ENCODE assay signal across 14 cellular contexts in the genomic region with DNA sequence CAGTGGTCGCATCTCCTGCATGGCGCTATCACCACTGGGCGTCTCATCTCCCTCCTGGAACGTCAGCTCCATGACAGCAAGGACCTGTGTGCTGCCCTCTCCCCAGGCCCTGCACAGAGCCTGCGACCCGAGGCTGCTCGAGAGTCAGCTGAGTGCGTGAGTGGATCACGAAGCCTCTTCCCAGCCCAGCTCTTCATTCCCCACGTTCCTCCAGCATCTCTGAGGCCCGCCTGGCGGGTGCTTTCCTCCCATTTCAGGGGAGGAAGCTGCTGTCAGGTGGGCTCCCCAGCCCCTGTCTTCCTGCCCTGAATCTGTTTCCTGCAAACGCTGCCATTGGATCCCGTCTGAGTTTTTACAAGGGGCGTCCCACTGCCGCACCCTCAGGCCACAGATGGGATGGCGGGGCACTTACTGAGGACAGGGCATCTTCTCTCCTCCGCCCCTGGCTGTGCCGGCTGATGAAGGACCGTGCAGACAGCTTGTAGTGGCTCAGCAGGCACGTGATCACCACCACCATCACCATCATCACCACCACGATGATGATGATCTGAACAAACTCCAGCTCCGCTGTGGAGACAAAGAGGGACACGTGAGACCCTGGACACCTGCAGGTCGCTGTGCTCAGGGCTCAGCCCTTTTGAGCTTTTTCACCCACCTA. TPM values are rescaled to one million over a fixed set of nuclear protein-coding genes. Genes with fewer than 3 reads are reported as not detected.
DNase-seq lines count a peak whose midpoint lies in the region; ATAC-seq and TF ChIP-seq lines count a peak whose summit lies in the region.
"Had no signal": no experiment of that assay in that cellular context is flagged by ENCODE, and none has a peak within 500 bp of the region (broad histone marks: within the 10 kb centered on the region; RNA-seq: fewer than 3 reads in every experiment).

No MANE protein-coding gene starts in this region.

- POLR2A ChIA-PET in MCF 10A (lab: Yijun Ruan, JAX) = interaction anchor here (0.7 to 0.9 kb wide), 2 partner anchors 28 to 49 kb away, joined by 3 read pairs; no protein-coding TSS in a partner anchor
- POLR2A ChIA-PET in naive thymus-derived CD4-positive, alpha-beta T cell (lab: Charles Lee) = interaction anchor here (0.7 to 1.4 kb wide), 2 partner anchors 17 to 267 kb away, joined by 3 to 5 read pairs; no protein-coding TSS in a partner anchor
- POLR2A ChIA-PET in PC-9 (lab: Charles Lee; ENCODE audit: unreplicated experiment) = no interaction called here

- peaks cover 18% of the 10 kb centered on the region for H3K36me3 ChIP-seq in mammary epithelial cell (ENCODE audit: insufficient read depth, low read length)
- H3K36me3 ChIP-seq in naive thymus-derived CD4-positive, alpha-beta T cell (ENCODE audit: control insufficient read depth in 2 of 3, insufficient read depth in 3 of 3, low read length in 3 of 3) = no peaks in the 10 kb centered on the region
- H3K36me3 ChIP-seq in uterus = no peaks in the 10 kb centered on the region
- H3K36me3 ChIP-seq in PC-9 (ENCODE audit: low read depth) = peaks cover 18% of the 10 kb centered on the region
- H3K36me3 ChIP-seq: right lobe of liver had no signal

- TF ChIP-seq CTCF in MCF 10A (IDR thresholded peaks at IDR 0.05; ENCODE audit: unreplicated experiment) (no peak), mammary epithelial cell (conservative IDR thresholded peaks at IDR 0.05 in 1 of 2, IDR thresholded peaks at IDR 0.05 in 1 of 2; ENCODE audit: extremely low read depth in 1 of 2, insufficient read depth in 1 of 2, low read depth in 1 of 2, low read length in 2 of 2) (no peak), coronary artery (IDR thresholded peaks at IDR 0.05) (no peak), uterus (IDR thresholded peaks at IDR 0.05) (no peak), PC-9 (conservative IDR thresholded peaks at IDR 0.05) (no peak)

- H3K4me3 Mint-ChIP-seq in MCF 10A (ENCODE audit: unreplicated experiment) = no peak overlapping the region
- peak overlapping the region in 3 of 10 donors; percentile 29 to 75 (median 72) for H3K4me3 Mint-ChIP-seq in naive thymus-derived CD4-positive, alpha-beta T cell

- H3K9me3 ChIP-seq in mammary epithelial cell (replicated peaks; ENCODE audit: insufficient read depth, low read length) = no peaks in the 10 kb centered on the region
- H3K9me3 ChIP-seq in naive thymus-derived CD4-positive, alpha-beta T cell (ENCODE audit: control insufficient read depth in 2 of 3, low read length in 3 of 3) = no peaks in the 10 kb centered on the region
- H3K9me3 ChIP-seq in uterus = no peaks in the 10 kb centered on the region
- H3K9me3 ChIP-seq in PC-9 (ENCODE audit: insufficient read depth, low read depth) = no peaks in the 10 kb centered on the region
- H3K9me3 ChIP-seq: heart right ventricle, right lobe of liver had no signal

- H3K27ac ChIP-seq in mammary epithelial cell (ENCODE audit: insufficient read depth, low read depth, low read length) (no peak overlapping the region), coronary artery (no peak overlapping the region), uterus (no peak overlapping the region), PC-9 (no peak overlapping the region)
- no peak overlapping the region for H3K27ac ChIP-seq in naive thymus-derived CD4-positive, alpha-beta T cell (ENCODE audit: low read depth, low read length)
- H3K27ac ChIP-seq: heart right ventricle, right lobe of liver had no signal

- no peak for DNase-seq in MCF 10A (ENCODE audit: unreplicated experiment)
- no peak for DNase-seq in mammary epithelial cell
- peak; percentile 67 for DNase-seq in coronary artery (ENCODE audit: low spot score)
- peak in 2 of 9 donors; percentile 4 to 19 for DNase-seq in naive thymus-derived CD4-positive, alpha-beta T cell
- peak; percentile 9 to 13 for DNase-seq in uterus
- DNase-seq in PC-9 = no peak
- DNase-seq: C1 segment of cervical spinal cord, Karpas-422, SW 1271 had no signal

- H3K27me3 ChIP-seq in mammary epithelial cell (ENCODE audit: insufficient read depth, low read length) (no peaks in the 10 kb centered on the region), uterus (no peaks in the 10 kb centered on the region), PC-9 (ENCODE audit: insufficient read depth, low read depth) (no peaks in the 10 kb centered on the region)
- no peaks in the 10 kb centered on the region for H3K27me3 ChIP-seq in naive thymus-derived CD4-positive, alpha-beta T cell (ENCODE audit: control insufficient read depth in 2 of 2, insufficient read depth in 2 of 2, low read length in 2 of 2)
- H3K27me3 ChIP-seq: heart right ventricle, right lobe of liver had no signal

- intact Hi-C loops in MCF 10A (cut with micrococcal nuclease) (loop anchor here (5.0 kb wide), 1 partner anchor 38 kb away; no protein-coding TSS in a partner anchor), mammary epithelial cell (cut with micrococcal nuclease) (no loop called here), uterus (cut with DNase I; ENCODE audit: low total_unique reads) (no loop called here), PC-9 (cut with micrococcal nuclease; ENCODE audit: unreplicated experiment) (no loop called here)
- intact Hi-C loops in naive thymus-derived CD4-positive, alpha-beta T cell (cut with micrococcal nuclease) = no loop called here

- peaks cover 18% of the 10 kb centered on the region for H3K36me3 Mint-ChIP-seq in MCF 10A (ENCODE audit: insufficient read depth, unreplicated experiment)
- peaks cover 0 to 2% (median 0%) of the 10 kb centered on the region in 5 donors for H3K36me3 Mint-ChIP-seq in naive thymus-derived CD4-positive, alpha-beta T cell

- no peaks in the 10 kb centered on the region for H3K9me2 ChIP-seq in PC-9 (ENCODE audit: insufficient read depth)

- H4K20me1 ChIP-seq in mammary epithelial cell (ENCODE audit: insufficient read depth, low read length) (no peaks in the 10 kb centered on the region), PC-9 (ENCODE audit: insufficient read depth) (peaks cover 80% of the 10 kb centered on the region)

- dilution Hi-C loops in mammary epithelial cell (cut with HindIII; ENCODE audit: low sequenced_read_pairs) = no loop called here

- H2AFZ ChIP-seq in mammary epithelial cell (ENCODE audit: low read depth, low read length) = no peak overlapping the region
- H2AFZ ChIP-seq in PC-9 = no peak overlapping the region

- H3K9me3 Mint-ChIP-seq in MCF 10A (ENCODE audit: unreplicated experiment) = no peaks in the 10 kb centered on the region
- peaks cover 0 to 7% (median 0%) of the 10 kb centered on the region in 11 donors for H3K9me3 Mint-ChIP-seq in naive thymus-derived CD4-positive, alpha-beta T cell

- 97% methylated on average over 24 of the region's 25 CpGs for WGBS in mammary epithelial cell (ENCODE audit: low coverage, missing lambda C conversion rate)

- no peak overlapping the region for H3K9ac ChIP-seq in mammary epithelial cell (ENCODE audit: insufficient read depth, low read length)

- H3K27me3 Mint-ChIP-seq in MCF 10A (ENCODE audit: insufficient read depth, unreplicated experiment) = no peaks in the 10 kb centered on the region
- peaks cover 0 to 1% (median 0%) of the 10 kb centered on the region in 5 donors for H3K27me3 Mint-ChIP-seq in naive thymus-derived CD4-positive, alpha-beta T cell

- peaks cover 24% of the 10 kb centered on the region for H3K4me1 Mint-ChIP-seq in MCF 10A (ENCODE audit: insufficient read depth, unreplicated experiment)
- peaks cover 10 to 48% (median 33%) of the 10 kb centered on the region in 7 donors for H3K4me1 Mint-ChIP-seq in naive thymus-derived CD4-positive, alpha-beta T cell

- H3F3A ChIP-seq in PC-9 (ENCODE audit: insufficient read depth, low read depth) = peaks cover 54% of the 10 kb centered on the region; the same call in 1 of the 2 replicates

- H3K79me2 ChIP-seq in mammary epithelial cell (ENCODE audit: insufficient read depth, low read length) = peaks cover 97% of the 10 kb centered on the region
- H3K79me2 ChIP-seq in PC-9 (ENCODE audit: low read depth) = peaks cover 66% of the 10 kb centered on the region

- no peak for TF ChIP-seq POLR2A in uterus (IDR thresholded peaks at IDR 0.05)

- BruUV-seq in MCF 10A (replicated peaks; lab: Mats Ljungman, UMichigan) = no TSS peak
- BruUV-seq in mammary epithelial cell (replicated peaks; lab: Mats Ljungman, UMichigan) = no TSS peak
- no TSS peak for BruUV-seq in PC-9 (replicated peaks; lab: Mats Ljungman, UMichigan)

- H3K4me2 ChIP-seq in mammary epithelial cell (ENCODE audit: insufficient read depth, low read depth, low read length) (no peak overlapping the region), PC-9 (no peak overlapping the region)

- peak overlapping the region; percentile 39 for H3K27ac Mint-ChIP-seq in MCF 10A (ENCODE audit: low read depth, unreplicated experiment)
- H3K27ac Mint-ChIP-seq in naive thymus-derived CD4-positive, alpha-beta T cell = peak overlapping the region in 6 of 9 donors; percentile 25 to 65 (median 42)

- H3K4me1 ChIP-seq in mammary epithelial cell (ENCODE audit: insufficient read depth, low read length) (peaks cover 27% of the 10 kb centered on the region), uterus (peaks cover 0 to 5% of the 10 kb centered on the region in 2 donors), PC-9 (replicated peaks; ENCODE audit: insufficient read depth) (no peaks in the 10 kb centered on the region)
- H3K4me1 ChIP-seq in naive thymus-derived CD4-positive, alpha-beta T cell (ENCODE audit: control insufficient read depth in 2 of 2, insufficient read depth in 2 of 2, low read length in 2 of 2) = peaks cover 13 to 17% of the 10 kb centered on the region in 2 donors
- H3K4me1 ChIP-seq: right lobe of liver had no signal

- CTCF ChIA-PET in MCF 10A (lab: Yijun Ruan, JAX) = interaction anchor here (0.6 to 1.5 kb wide), 5 partner anchors 36 to 519 kb away, joined by 3 to 6 read pairs (median 3); no protein-coding TSS in a partner anchor
- CTCF ChIA-PET in mammary epithelial cell (lab: Charles Lee; ENCODE audit: low non-redundant PET) = no interaction called here
- CTCF ChIA-PET in naive thymus-derived CD4-positive, alpha-beta T cell (lab: Charles Lee) = interaction anchor here (1.2 kb wide), 1 partner anchor 22 kb away, joined by 3 read pairs; no protein-coding TSS in a partner anchor
- CTCF ChIA-PET in PC-9 (lab: Charles Lee) = no interaction called here

- ATAC-seq in naive thymus-derived CD4-positive, alpha-beta T cell = no peak
- no peak for ATAC-seq in HG02852 (IDR thresholded peaks at IDR 0.05; ENCODE audit: unreplicated experiment)
- no peak for ATAC-seq in HG03196 (IDR thresholded peaks at IDR 0.05; ENCODE audit: unreplicated experiment)
- ATAC-seq: heart right ventricle, right lobe of liver had no signal

- H3K4me3 ChIP-seq in mammary epithelial cell (replicated peaks in 1 of 3; ENCODE audit: insufficient read depth in 1 of 3, low read depth in 2 of 3, low read length in 3 of 3) = no peak overlapping the region
- no peak overlapping the region for H3K4me3 ChIP-seq in coronary artery
- H3K4me3 ChIP-seq in naive thymus-derived CD4-positive, alpha-beta T cell (ENCODE audit: low read length) = no peak overlapping the region
- no peak overlapping the region for H3K4me3 ChIP-seq in uterus
- no peak overlapping the region for H3K4me3 ChIP-seq in PC-9
- H3K4me3 ChIP-seq: heart right ventricle, right lobe of liver had no signal

- in situ Hi-C loops in mammary epithelial cell (cut with MboI; ENCODE audit: low sequenced_read_pairs in 2 of 2) = loop anchor here in 1 of 2 donors (10.0 kb wide), 1 partner anchor 146 kb away; no protein-coding TSS in a partner anchor

RNA-seq across cellular contexts. Expression of gene ZBP1, which starts 39.0 kb away (rescaled TPM):
- total RNA-seq in MCF 10A (2022) (not detected in 2 replicates), mammary epithelial cell (not detected), uterus (under 1 TPM in 1 of 4 donors, not detected in 3; 0.46 TPM), PC-9 (2021) (not detected in 2 replicates)
- not detected for polyA plus RNA-seq in mammary epithelial cell
- polyA minus RNA-seq in mammary epithelial cell = not detected
- 10 to 100 TPM in 4 of 5 experiments, 1 to 10 TPM in 1; 9.4 to 27.9 (median 14.2) TPM for total RNA-seq in naive thymus-derived CD4-positive, alpha-beta T cell
- 1 to 10 TPM; 5.9 to 7.2 TPM for polyA plus RNA-seq in naive thymus-derived CD4-positive, alpha-beta T cell
- total RNA-seq: urinary bladder had no signal

RNA-seq across cellular contexts. Expression of gene PMEPA1, which starts 50.6 kb away (rescaled TPM):
- total RNA-seq in MCF 10A (2022) (60.6 and 68.5 TPM in 2 replicates), mammary epithelial cell (100 to 1,000 TPM; 100 to 108 TPM), uterus (10 to 100 TPM in 3 of 4 donors, 1 to 10 TPM in 1; 5.6 to 51.9 (median 33.5) TPM), PC-9 (2021) (163 and 177 TPM in 2 replicates)
- polyA plus RNA-seq in mammary epithelial cell = 67.5 TPM
- polyA minus RNA-seq in mammary epithelial cell = 51.3 TPM
- 1 to 10 TPM in 4 of 5 experiments, under 1 TPM in 1; 0.44 to 10.0 (median 9.0) TPM for total RNA-seq in naive thymus-derived CD4-positive, alpha-beta T cell
- polyA plus RNA-seq in naive thymus-derived CD4-positive, alpha-beta T cell = 1 to 10 TPM; 3.1 to 4.0 TPM

Comparison
In these comparisons a context has a peak if more than half of its experiments do, and no peak if none do; other contexts are left out.
1. CTCF ChIA-PET loops: an anchor here in MCF 10A (0.6 to 1.5 kb wide) and naive thymus-derived CD4-positive, alpha-beta T cell (1.2 kb wide); none called in mammary epithelial cell and PC-9.
2. DNase-seq: peak in coronary artery (single experiment) and uterus (2 of 2); none in MCF 10A (single experiment), mammary epithelial cell (single experiment) and PC-9 (0 of 2).